8 cellular contexts compared by ENCODE assay signal in the genomic region with DNA sequence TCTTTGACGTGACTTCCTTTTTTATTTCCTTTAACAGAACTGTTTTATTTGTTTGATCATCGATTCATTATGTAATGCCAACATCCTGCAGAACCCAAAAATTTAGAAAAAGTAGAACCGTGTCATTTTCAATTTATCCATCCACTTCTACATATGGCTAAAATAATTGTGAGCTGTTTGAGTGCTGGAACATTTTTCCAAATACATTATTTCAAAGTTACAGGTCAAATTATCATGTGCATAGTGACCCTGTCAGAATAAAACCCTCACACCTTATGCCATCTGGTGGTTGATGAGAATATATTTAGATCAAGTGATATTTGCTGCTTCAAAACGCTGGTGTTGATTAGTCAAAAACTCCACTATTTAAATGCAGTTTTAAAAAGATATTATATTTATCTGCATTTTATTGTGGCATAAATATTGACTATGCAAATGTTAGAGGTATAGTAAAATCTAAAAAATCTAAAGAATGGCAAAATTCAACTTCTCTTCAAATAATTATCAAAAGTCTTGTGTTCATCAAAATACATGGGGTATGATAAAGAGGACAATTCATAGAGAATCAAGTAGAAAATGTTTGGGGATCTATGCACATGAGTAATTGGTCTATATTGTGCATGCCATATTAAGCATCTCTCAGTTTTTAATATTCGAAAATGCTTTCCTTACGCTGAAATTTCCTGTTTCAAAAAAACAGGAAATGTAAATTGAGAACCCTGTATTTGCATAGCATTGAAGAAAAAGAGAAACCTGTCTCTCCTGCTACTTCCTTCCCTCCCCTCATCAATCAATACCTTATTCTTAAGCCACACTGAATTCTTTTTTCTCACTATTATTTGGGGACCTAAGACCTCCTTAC. TPM values are rescaled to one million over a fixed set of nuclear protein-coding genes. Genes with fewer than 3 reads are reported as not detected.
DNase-seq lines count a peak whose midpoint lies in the region; ATAC-seq and TF ChIP-seq lines count a peak whose summit lies in the region.

No MANE protein-coding gene starts in this region.

- peak overlapping the region; percentile 26 for H3K9ac ChIP-seq in mucosa of stomach (ENCODE audit: low read length)

- peaks cover 20% of the 10 kb centered on the region for H3K4me1 Mint-ChIP-seq in Calu3 (ENCODE audit: low read depth, unreplicated experiment)
- H3K4me1 Mint-ChIP-seq in effector memory CD8-positive, alpha-beta T cell (ENCODE audit: low read depth in 2 of 2), result peaks cover 4 to 9% of the 10 kb centered on the region in 2 donors

- H3K27me3 Mint-ChIP-seq in Calu3 (ENCODE audit: unreplicated experiment), result no peaks in the 10 kb centered on the region
- H3K27me3 Mint-ChIP-seq in effector memory CD8-positive, alpha-beta T cell, result peaks cover 16 to 18% of the 10 kb centered on the region in 2 donors

- peak overlapping the region; percentile 18 for H3K27ac Mint-ChIP-seq in Calu3 (ENCODE audit: unreplicated experiment)
- peak overlapping the region in 1 of 2 donors; percentile 80 for H3K27ac Mint-ChIP-seq in effector memory CD8-positive, alpha-beta T cell

- no peaks in the 10 kb centered on the region for H3K79me2 ChIP-seq in OCI-LY7 (ENCODE audit: insufficient read depth, low read depth, low read length)

- no peak overlapping the region for H3K27ac ChIP-seq in OCI-LY7 (ENCODE audit: low read depth, low read length, poor library complexity, severe bottlenecking)
- no peak overlapping the region for H3K27ac ChIP-seq in coronary artery

- intact Hi-C loops in Calu3 (cut with micrococcal nuclease; ENCODE audit: unreplicated experiment), result loop anchor here (1.0 to 5.0 kb wide), 7 partner anchors 71 to 686 kb away; no protein-coding TSS in a partner anchor
- intact Hi-C loops in OCI-LY7 (cut with micrococcal nuclease; ENCODE audit: unreplicated experiment), result loop anchor here (1.0 to 10.0 kb wide), 4 partner anchors 328 to 571 kb away; a partner anchor contains a TSS

- CTCF ChIA-PET in Calu3 (lab: Charles Lee), result interaction anchor here (0.9 to 3.9 kb wide), 4 partner anchors 79 to 627 kb away, joined by 3 to 18 read pairs (median 6); no protein-coding TSS in a partner anchor
- CTCF ChIA-PET in OCI-LY7 (lab: Charles Lee; ENCODE audit: unreplicated experiment), result no interaction called here

- H3K4me3 ChIP-seq in HFF-Myc (replicated peaks; ENCODE audit: low read depth, low read length), result no peak overlapping the region
- H3K4me3 ChIP-seq in OCI-LY7 (ENCODE audit: low read depth, low read length, poor library complexity, severe bottlenecking), result no peak overlapping the region
- H3K4me3 ChIP-seq in coronary artery, result no peak overlapping the region
- no peak overlapping the region for H3K4me3 ChIP-seq in mucosa of stomach (ENCODE audit: low read length)

- H3K9me3 Mint-ChIP-seq in Calu3 (ENCODE audit: low read depth, unreplicated experiment), result peaks cover 2% of the 10 kb centered on the region
- no peaks in the 10 kb centered on the region for H3K9me3 Mint-ChIP-seq in effector memory CD8-positive, alpha-beta T cell

- peak overlapping the region; percentile 2; the same call in 1 of the 2 replicates for H3K4me2 ChIP-seq in OCI-LY7 (ENCODE audit: low read length)

- peak overlapping the region; percentile 12 for H3K4me3 Mint-ChIP-seq in Calu3 (ENCODE audit: low read depth, unreplicated experiment)
- H3K4me3 Mint-ChIP-seq in effector memory CD8-positive, alpha-beta T cell, result peak overlapping the region in 1 of 2 donors; percentile 45

- peak overlapping the region; percentile 7; the same call in 1 of the 2 replicates for H2AFZ ChIP-seq in OCI-LY7 (ENCODE audit: low read length)

- DNase-seq in Calu3, result no peak
- peak; percentile 33 for DNase-seq in HFF-Myc (ENCODE audit: extremely low read depth, low read depth)
- DNase-seq in OCI-LY7 (ENCODE audit: low spot score), result peak; percentile 37
- no peak for DNase-seq in coronary artery (ENCODE audit: low spot score)
- DNase-seq in effector memory CD8-positive, alpha-beta T cell, result no peak
- DNase-seq in activated naive CD4-positive, alpha-beta T cell (lab: John Stamatoyannopoulos, UW), result no peak

- POLR2A ChIA-PET in OCI-LY7 (lab: Charles Lee), result interaction anchor here (0.5 to 0.6 kb wide), 4 partner anchors 62 to 918 kb away, joined by 3 to 9 read pairs (median 4); no protein-coding TSS in a partner anchor

- no peaks in the 10 kb centered on the region for H3K36me3 Mint-ChIP-seq in Calu3 (ENCODE audit: insufficient read depth, unreplicated experiment)
- H3K36me3 Mint-ChIP-seq in effector memory CD8-positive, alpha-beta T cell (ENCODE audit: insufficient read depth), result peaks cover 4% of the 10 kb centered on the region

- H3K27me3 ChIP-seq in mucosa of stomach (ENCODE audit: control insufficient read depth, insufficient read depth, low read length), result peaks cover 3% of the 10 kb centered on the region

- ATAC-seq in effector memory CD8-positive, alpha-beta T cell (replicated peaks), result no peak
- ATAC-seq in HG02798 (IDR thresholded peaks at IDR 0.05; ENCODE audit: poor library complexity, unreplicated experiment), result no peak

- BruUV-seq in Calu3 (replicated peaks; lab: Mats Ljungman, UMichigan) (no TSS peak), OCI-LY7 (replicated peaks; lab: Mats Ljungman, UMichigan) (no TSS peak)

- H3K9me2 ChIP-seq in OCI-LY7 (ENCODE audit: insufficient read depth, low read length), result no peaks in the 10 kb centered on the region

- H3K36me3 ChIP-seq in OCI-LY7 (ENCODE audit: insufficient read depth, low read length) (no peaks in the 10 kb centered on the region), mucosa of stomach (ENCODE audit: control insufficient read depth, insufficient read depth, low read length) (no peaks in the 10 kb centered on the region)

- no peaks in the 10 kb centered on the region for H4K20me1 ChIP-seq in OCI-LY7 (ENCODE audit: insufficient read depth, low read length)

- peaks cover 10% of the 10 kb centered on the region for H3K4me1 ChIP-seq in OCI-LY7 (ENCODE audit: insufficient read depth, low read length, poor library complexity, severe bottlenecking)
- no peaks in the 10 kb centered on the region for H3K4me1 ChIP-seq in mucosa of stomach (ENCODE audit: control insufficient read depth, insufficient read depth, low read length)

- peak; percentile 41 for TF ChIP-seq CTCF in Calu3 (IDR thresholded peaks at IDR 0.05; ENCODE audit: unreplicated experiment)
- TF ChIP-seq CTCF in HFF-Myc (IDR thresholded peaks at IDR 0.05; ENCODE audit: low read depth, low read length, missing control alignments), result no peak
- TF ChIP-seq CTCF in OCI-LY7 (conservative IDR thresholded peaks at IDR 0.05; ENCODE audit: low read length), result peak; percentile 70
- peak; percentile 47 for TF ChIP-seq CTCF in coronary artery (IDR thresholded peaks at IDR 0.05)

- H3K9me3 ChIP-seq in OCI-LY7 (ENCODE audit: low read length) (no peaks in the 10 kb centered on the region), mucosa of stomach (ENCODE audit: control insufficient read depth, low read length) (no peaks in the 10 kb centered on the region)

RNA-seq across cellular contexts. Expression of a gene that starts 39.7 kb away (rescaled TPM):
- total RNA-seq in Calu3 (2022) (not detected in 2 replicates), OCI-LY7 (2022) (not detected in 2 replicates)
- not detected in 2 replicates for total RNA-seq in OCI-LY7 (2014; rRNA removed; shearing (Covaris generic))

Comparison
In these comparisons a context has a peak if more than half of its experiments do, and no peak if none do; other contexts are left out.
1. DNase-seq: peak in HFF-Myc (single experiment) and OCI-LY7 (single experiment); none in Calu3 (single experiment), coronary artery (single experiment), effector memory CD8-positive, alpha-beta T cell (0 of 3) and activated naive CD4-positive, alpha-beta T cell (0 of 4).